In genomic region chr14:29913550-29913949, GRCh38 we compare ENCODE assay signal across 24 cellular contexts. TPM values are rescaled to one million over a fixed set of nuclear protein-coding genes. Genes with fewer than 3 reads are reported as not detected.
A peak's percentile ranks its signal among the peaks of the same experiment; 100 is the strongest.
DNase-seq lines count a peak whose midpoint lies in the region; ATAC-seq, FAIRE-seq and TF ChIP-seq lines count a peak whose summit lies in the region.
"Had no signal": no experiment of that assay in that cellular context is flagged by ENCODE, and none has a peak within 500 bp of the region (broad histone marks: within the 10 kb centered on the region; RNA-seq: fewer than 3 reads in every experiment).

No MANE protein-coding gene starts in this region.

- FAIRE-seq in endothelial cell of umbilical vein (lab: Jason Lieb, UNC) = peak; percentile 47
- FAIRE-seq: A549, GM12878 had no signal

- no peak overlapping the region for H3K27ac Mint-ChIP-seq in activated T-cell treated with anti-CD3 and anti-CD28 coated beads, Interleukin-2, amount 50 U/mL, for 24 hours
- H3K27ac Mint-ChIP-seq: CD4-positive, alpha-beta T cell had no signal

- H3K9me3 ChIP-seq in endothelial cell of umbilical vein (replicated peaks; ENCODE audit: control insufficient read depth, insufficient read depth, low read length) (no peaks in the 10 kb centered on the region), smooth muscle cell (replicated peaks; ENCODE audit: low read depth) (no peaks in the 10 kb centered on the region)
- H3K9me3 ChIP-seq: A549 had no signal

- no peaks in the 10 kb centered on the region for H3K36me3 Mint-ChIP-seq in activated T-cell treated with anti-CD3 and anti-CD28 coated beads, Interleukin-2, amount 50 U/mL, for 24 hours (ENCODE audit: low read depth)

- H3K9me3 Mint-ChIP-seq in activated T-cell treated with anti-CD3 and anti-CD28 coated beads, Interleukin-2, amount 50 U/mL, for 24 hours = peaks cover 11% of the 10 kb centered on the region
- H3K9me3 Mint-ChIP-seq: CD4-positive, alpha-beta T cell had no signal

- no peaks in the 10 kb centered on the region for H3K4me1 ChIP-seq in endothelial cell of umbilical vein (ENCODE audit: control insufficient read depth, extremely low read depth, insufficient read depth, low read length)
- H3K4me1 ChIP-seq in smooth muscle cell (ENCODE audit: low read depth) = no peaks in the 10 kb centered on the region
- H3K4me1 ChIP-seq: A549; BLaER1 treated with 17β-estradiol and CSF1 and Interleukin-3, amounts not matched to agents 10 nM and 100 nM had no signal

- H3K4me3 ChIP-seq in endothelial cell of umbilical vein (replicated peaks in 1 of 3; ENCODE audit: insufficient read depth in 1 of 3, low read depth in 1 of 3, low read length in 3 of 3) (no peak overlapping the region), smooth muscle cell (no peak overlapping the region)
- H3K4me3 ChIP-seq: A549; BLaER1 treated with 17β-estradiol and CSF1 and Interleukin-3, amounts not matched to agents 10 nM and 100 nM; GM12878 had no signal

- no peaks in the 10 kb centered on the region for H3K9me1 ChIP-seq in endothelial cell of umbilical vein (replicated peaks; ENCODE audit: control insufficient read depth, extremely low read depth, insufficient read depth, low read length)

- no peak for TF ChIP-seq POLR2A in endothelial cell of umbilical vein (IDR thresholded peaks at IDR 0.05; ENCODE audit: low read depth, low read length)

- BruUV-seq in endothelial cell of umbilical vein (replicated peaks; lab: Mats Ljungman, UMichigan) = no TSS peak

- CTCF ChIA-PET in endothelial cell of umbilical vein (lab: Charles Lee) = no interaction called here

- no peak for ATAC-seq in left ventricle myocardium superior
- no peak for ATAC-seq in esophagus mucosa
- ATAC-seq: A549, GM12878 had no signal

- H2AFZ ChIP-seq in endothelial cell of umbilical vein (ENCODE audit: low read depth, low read length) = no peak overlapping the region
- no peak overlapping the region for H2AFZ ChIP-seq in smooth muscle cell (ENCODE audit: low read depth)

- H3K4me2 ChIP-seq in endothelial cell of umbilical vein (ENCODE audit: insufficient read depth, low read length) (no peak overlapping the region), smooth muscle cell (peak overlapping the region; percentile 24)
- H3K4me2 ChIP-seq: A549; BLaER1 treated with 17β-estradiol and CSF1 and Interleukin-3, amounts not matched to agents 10 nM and 100 nM had no signal

- no peaks in the 10 kb centered on the region for H3K36me3 ChIP-seq in endothelial cell of umbilical vein (ENCODE audit: control insufficient read depth in 2 of 2, extremely low read depth in 1 of 2, insufficient read depth in 2 of 2, low read length in 2 of 2)
- no peaks in the 10 kb centered on the region for H3K36me3 ChIP-seq in smooth muscle cell (ENCODE audit: low read depth)
- H3K36me3 ChIP-seq: BLaER1 treated with 17β-estradiol and CSF1 and Interleukin-3, amounts not matched to agents 10 nM and 100 nM had no signal

- H4K20me1 ChIP-seq in endothelial cell of umbilical vein (replicated peaks; ENCODE audit: control insufficient read depth, extremely low read depth, insufficient read depth, low read length) (no peaks in the 10 kb centered on the region), smooth muscle cell (ENCODE audit: low read depth) (no peaks in the 10 kb centered on the region)
- H4K20me1 ChIP-seq: BLaER1 treated with 17β-estradiol and CSF1 and Interleukin-3, amounts not matched to agents 10 nM and 100 nM had no signal

- H3K79me2 ChIP-seq in endothelial cell of umbilical vein (ENCODE audit: control insufficient read depth, insufficient read depth, low read length) (no peaks in the 10 kb centered on the region), smooth muscle cell (ENCODE audit: low read depth) (peaks cover 6% of the 10 kb centered on the region)

- WGBS in smooth muscle cell (ENCODE audit: low lambda C conversion rate) = 30% methylated on average over 5 of the region's 5 CpGs

- no peak overlapping the region for H3K9ac ChIP-seq in endothelial cell of umbilical vein (replicated peaks; ENCODE audit: extremely low read depth, insufficient read depth, low read length)
- H3K9ac ChIP-seq in smooth muscle cell (ENCODE audit: low read depth) = no peak overlapping the region
- H3K9ac ChIP-seq: BLaER1 treated with 17β-estradiol and CSF1 and Interleukin-3, amounts not matched to agents 10 nM and 100 nM had no signal

- dilution Hi-C loops in endothelial cell of umbilical vein (cut with MboI; ENCODE audit: extremely low pct_ligation_motif_present, low sequenced_read_pairs) = no loop called here

- DNase-seq in EH (ENCODE audit: low read depth) (peak; percentile 18), endothelial cell of umbilical vein (ENCODE audit: low read depth, low spot score) (no peak), kidney tubule cell (ENCODE audit: low spot score) (peak; percentile 65), smooth muscle cell (lab: John Stamatoyannopoulos, UW; ENCODE audit: unreplicated experiment) (no peak), left ventricle myocardium superior (no peak)
- DNase-seq in activated T-cell treated with anti-CD3 and anti-CD28 coated beads, Interleukin-2, amount 50 U/mL, for 24 hours = no peak
- DNase-seq: AML-193; CD4-positive, alpha-beta T cell; EL; GDM1; GOT3; HCEC 1CT; Karpas-422; NCI-H1105 treated with DMSO at 0.1 percent for 48 hours; NCI-H146; NCI-H2029 treated with DMSO at 0.1 percent for 48 hours; NCI-H446 treated with DMSO at 0.1 percent for 48 hours; NCI-H69; SHP77 had no signal

- intact Hi-C loops in endothelial cell of umbilical vein (cut with micrococcal nuclease) = no loop called here
- intact Hi-C loops in left ventricle myocardium superior (cut with micrococcal nuclease) = no loop called here

- H3K4me1 Mint-ChIP-seq in activated T-cell treated with anti-CD3 and anti-CD28 coated beads, Interleukin-2, amount 50 U/mL, for 24 hours (ENCODE audit: low read depth) = no peaks in the 10 kb centered on the region

- no peaks in the 10 kb centered on the region for H3K27me3 Mint-ChIP-seq in activated T-cell treated with anti-CD3 and anti-CD28 coated beads, Interleukin-2, amount 50 U/mL, for 24 hours
- H3K27me3 Mint-ChIP-seq: CD4-positive, alpha-beta T cell had no signal

- H3K27me3 ChIP-seq in endothelial cell of umbilical vein (ENCODE audit: control insufficient read depth in 2 of 2, insufficient read depth in 2 of 2, low read length in 2 of 2) = no peaks in the 10 kb centered on the region
- H3K27me3 ChIP-seq in smooth muscle cell (ENCODE audit: low read depth) = no peaks in the 10 kb centered on the region
- H3K27me3 ChIP-seq: BLaER1 treated with 17β-estradiol and CSF1 and Interleukin-3, amounts not matched to agents 10 nM and 100 nM had no signal

- no peak overlapping the region for H3K4me3 Mint-ChIP-seq in activated T-cell treated with anti-CD3 and anti-CD28 coated beads, Interleukin-2, amount 50 U/mL, for 24 hours
- H3K4me3 Mint-ChIP-seq: CD4-positive, alpha-beta T cell had no signal

- H3K27ac ChIP-seq in endothelial cell of umbilical vein (ENCODE audit: insufficient read depth, low read depth, low read length) (no peak overlapping the region), smooth muscle cell (ENCODE audit: low read depth) (no peak overlapping the region)
- H3K27ac ChIP-seq: A549; BLaER1 treated with 17β-estradiol and CSF1 and Interleukin-3, amounts not matched to agents 10 nM and 100 nM; RWPE1 had no signal

- TF ChIP-seq CTCF in endothelial cell of umbilical vein (IDR thresholded peaks at IDR 0.05; ENCODE audit: extremely low read depth in 1 of 2, insufficient read depth in 1 of 2, low read depth in 1 of 2, low read length in 2 of 2) (no peak), smooth muscle cell (IDR thresholded peaks at IDR 0.05; ENCODE audit: borderline replicate concordance, insufficient read depth, poor library complexity, severe bottlenecking) (no peak)

- no peaks in the 10 kb centered on the region for H3F3A ChIP-seq in smooth muscle cell (ENCODE audit: low read depth)

- POLR2A ChIA-PET in endothelial cell of umbilical vein (lab: Charles Lee) = no interaction called here

TF ChIP-seq in endothelial cell of umbilical vein, 7 proteins besides CTCF, POLR2A, EP300 and RAD21:
- TF ChIP-seq MYC (IDR thresholded peaks at IDR 0.05; ENCODE audit: low read depth, low read length) (no peak), GATA2 (IDR thresholded peaks at IDR 0.05; ENCODE audit: insufficient read depth, insufficient read length, low read depth, low read length) (no peak)

RNA-seq across cellular contexts. Expression of gene PRKD1, which starts 14.1 kb away (rescaled TPM):
- total RNA-seq in endothelial cell of umbilical vein (10.3 and 10.9 TPM in 2 replicates), smooth muscle cell (4.8 and 7.2 TPM in 2 replicates), left ventricle myocardium superior (3.0 TPM), esophagus mucosa (0.56 TPM)
- polyA plus RNA-seq in endothelial cell of umbilical vein (3.5 and 3.9 TPM in 2 replicates), smooth muscle cell (3.7 and 5.6 TPM in 2 replicates)
- 4.3 and 4.5 TPM in 2 replicates for polyA plus RNA-seq in endothelial cell of umbilical vein (2011; cell fraction: cytosol; rRNA removed)
- polyA plus RNA-seq in endothelial cell of umbilical vein (2011; cell fraction: nucleus; rRNA removed) = 11.4 and 14.3 TPM in 2 replicates
- 1.8 and 4.7 TPM in 2 replicates for polyA plus RNA-seq in endothelial cell of umbilical vein (2012)
- polyA minus RNA-seq in endothelial cell of umbilical vein = 14.3 and 16.7 TPM in 2 replicates
- polyA minus RNA-seq in endothelial cell of umbilical vein (2011; cell fraction: cytosol; rRNA and poly(A)+ RNA removed) = not detected
- polyA minus RNA-seq in endothelial cell of umbilical vein (2011; cell fraction: nucleus; rRNA and poly(A)+ RNA removed) = 32.3 and 42.7 TPM in 2 replicates
- total RNA-seq: CD4-positive, alpha-beta T cell had no signal

Comparison
In these comparisons a context has a peak if more than half of its experiments do, and no peak if none do; other contexts are left out.
1. DNase-seq: peak in EH (single experiment) and kidney tubule cell (single experiment); none in endothelial cell of umbilical vein (single experiment), smooth muscle cell (single experiment), left ventricle myocardium superior (single experiment) and activated T-cell treated with anti-CD3 and anti-CD28 coated beads, Interleukin-2, amount 50 U/mL, for 24 hours (single experiment).